20 cellular contexts compared by ENCODE assay signal in genomic region chr1:162913345-162913744, GRCh38. TPM values are rescaled to one million over a fixed set of nuclear protein-coding genes. Genes with fewer than 3 reads are reported as not detected.
DNase-seq lines count a peak whose midpoint lies in the region; ATAC-seq, FAIRE-seq and TF ChIP-seq lines count a peak whose summit lies in the region.
"Had no signal": no experiment of that assay in that cellular context is flagged by ENCODE, and none has a peak within 500 bp of the region (broad histone marks: within the 10 kb centered on the region; RNA-seq: fewer than 3 reads in every experiment).

No MANE protein-coding gene starts in this region.

- CTCF ChIA-PET in CD4-positive, alpha-beta T cell (lab: Charles Lee) = no interaction called here

- peak overlapping the region; percentile 92 for H3K4me2 ChIP-seq in keratinocyte (ENCODE audit: control insufficient read depth, extremely low read depth, insufficient read depth, low read depth, low read length)
- H3K4me2 ChIP-seq: BLaER1 had no signal

- peak; percentile 98 for FAIRE-seq in bronchial epithelial cell (lab: Jason Lieb, UNC)
- FAIRE-seq in keratinocyte (lab: Jason Lieb, UNC) = peak; percentile 99
- FAIRE-seq: A204.1 had no signal

- H3K27ac Mint-ChIP-seq in CD4-positive, alpha-beta T cell = no peak overlapping the region

- POLR2A ChIA-PET in CD4-positive, alpha-beta T cell (lab: Charles Lee) = no interaction called here

- H3K27me3 Mint-ChIP-seq in CD4-positive, alpha-beta T cell = peaks cover 22% of the 10 kb centered on the region

- DNase-seq in LNCaP clone FGC (ENCODE audit: low read depth) (peak; percentile 84), bronchial epithelial cell (ENCODE audit: low read depth) (peak; percentile 99), keratinocyte (ENCODE audit: low read depth, low spot score) (peak; percentile 69), NCI-H1417 treated with DMSO at 0.1 percent for 48 hours (lab: John Stamatoyannopoulos, UW) (no peak), NCI-H1105 treated with DMSO at 0.1 percent for 48 hours (lab: John Stamatoyannopoulos, UW) (no peak)
- no peak for DNase-seq in CD4-positive, alpha-beta T cell
- DNase-seq: EL, HCEC 1CT, MV-4-11, NCI-H1436, NCI-H2029 treated with DMSO at 0.1 percent for 48 hours, NCI-H748 treated with DMSO at 0.1 percent for 48 hours had no signal

- H3K27me3 ChIP-seq in bronchial epithelial cell (ENCODE audit: control insufficient read depth, insufficient read depth, low read length) (no peaks in the 10 kb centered on the region), keratinocyte (ENCODE audit: control insufficient read depth, extremely low read depth, insufficient read depth, low read length) (no peaks in the 10 kb centered on the region)
- no peaks in the 10 kb centered on the region for H3K27me3 ChIP-seq in CD4-positive, alpha-beta T cell (ENCODE audit: control insufficient read depth, insufficient read depth, low read length)
- H3K27me3 ChIP-seq: BLaER1, SJSA1 had no signal

- H3K9me3 ChIP-seq in keratinocyte (ENCODE audit: control insufficient read depth, low read depth, low read length) = peaks cover 7% of the 10 kb centered on the region
- H3K9me3 ChIP-seq in CD4-positive, alpha-beta T cell (ENCODE audit: control insufficient read depth, low read length) = no peaks in the 10 kb centered on the region

- no peaks in the 10 kb centered on the region for H3K79me2 ChIP-seq in keratinocyte (ENCODE audit: control insufficient read depth, insufficient read depth, low read length)

- H3K9ac ChIP-seq in keratinocyte (ENCODE audit: control insufficient read depth, extremely low read depth, insufficient read depth, low read length) = peak overlapping the region; percentile 67
- H3K9ac ChIP-seq: BLaER1 had no signal

- no peaks in the 10 kb centered on the region for H3K4me1 Mint-ChIP-seq in CD4-positive, alpha-beta T cell (ENCODE audit: low read depth)

- dilution Hi-C loops in keratinocyte (cut with MboI; ENCODE audit: extremely low pct_ligation_motif_present, low sequenced_read_pairs) = no loop called here

- H3K36me3 Mint-ChIP-seq in CD4-positive, alpha-beta T cell (ENCODE audit: low read depth) = no peaks in the 10 kb centered on the region

- H3K4me1 ChIP-seq in keratinocyte (ENCODE audit: control insufficient read depth, extremely low read depth, insufficient read depth, low read length) = peaks cover 31% of the 10 kb centered on the region

- no peaks in the 10 kb centered on the region for H4K20me1 ChIP-seq in keratinocyte (ENCODE audit: control insufficient read depth, extremely low read depth, insufficient read depth, low read length)
- H4K20me1 ChIP-seq: BLaER1 had no signal

- no peaks in the 10 kb centered on the region for H3K9me1 ChIP-seq in keratinocyte (ENCODE audit: control insufficient read depth, extremely low read depth, insufficient read depth, low read length)

- intact Hi-C loops in CD4-positive, alpha-beta T cell (cut with DNase I, micrococcal nuclease) = no loop called here

- H3K27ac ChIP-seq in C4-2B = peak overlapping the region; percentile 40; the same call in 1 of the 2 replicates
- H3K27ac ChIP-seq in keratinocyte (ENCODE audit: control insufficient read depth, insufficient read depth, low read length) = peak overlapping the region; percentile 95
- no peak overlapping the region for H3K27ac ChIP-seq in CD4-positive, alpha-beta T cell (ENCODE audit: low read depth, low read length)
- H3K27ac ChIP-seq: BLaER1, HL-60, SJSA1 had no signal

- no peak overlapping the region for H3K4me3 ChIP-seq in LNCaP clone FGC (ENCODE audit: low read depth, low read length)
- no peak overlapping the region for H3K4me3 ChIP-seq in bronchial epithelial cell (ENCODE audit: low read depth, low read length)
- H3K4me3 ChIP-seq in keratinocyte (ENCODE audit: control insufficient read depth in 2 of 3, extremely low read depth in 1 of 3, insufficient read depth in 2 of 3, low read depth in 1 of 3, low read length in 3 of 3) = peak overlapping the region in 2 of 3 experiments; percentile 44 to 55
- H3K4me3 ChIP-seq: BLaER1, SJSA1 had no signal

- no peaks in the 10 kb centered on the region for H3K36me3 ChIP-seq in bronchial epithelial cell (ENCODE audit: control insufficient read depth, insufficient read depth, low read length)
- H3K36me3 ChIP-seq in keratinocyte (ENCODE audit: control insufficient read depth in 2 of 2, extremely low read depth in 1 of 2, insufficient read depth in 2 of 2, low read length in 2 of 2) = no peaks in the 10 kb centered on the region
- H3K36me3 ChIP-seq: BLaER1, SJSA1 had no signal

- ATAC-seq in GM19397 (IDR thresholded peaks at IDR 0.05; ENCODE audit: unreplicated experiment) = no peak
- no peak for ATAC-seq in CD4-positive, alpha-beta T cell (ENCODE audit: poor library complexity)
- ATAC-seq: Panc1 had no signal

- TF ChIP-seq CTCF in C4-2B (conservative IDR thresholded peaks at IDR 0.05) (no peak), LNCaP clone FGC (IDR thresholded peaks at IDR 0.05; ENCODE audit: control insufficient read depth, extremely low read depth, insufficient read depth) (no peak), bronchial epithelial cell (IDR thresholded peaks at IDR 0.05; ENCODE audit: insufficient read depth, low read length, severe bottlenecking) (no peak), keratinocyte (optimal IDR thresholded peaks at IDR 0.05 in 1 of 3, IDR thresholded peaks at IDR 0.05 in 1 of 3, conservative IDR thresholded peaks at IDR 0.05 in 1 of 3; ENCODE audit: extremely low read depth in 1 of 3, insufficient read depth in 2 of 3, low read length in 3 of 3) (no peak)
- TF ChIP-seq CTCF in CD4-positive, alpha-beta T cell (IDR thresholded peaks at IDR 0.05) = no peak

- H3K9me3 Mint-ChIP-seq in CD4-positive, alpha-beta T cell = peaks cover 4% of the 10 kb centered on the region

- H2AFZ ChIP-seq in keratinocyte (ENCODE audit: control insufficient read depth, low read length) = peak overlapping the region; percentile 64

- no peak overlapping the region for H3K4me3 Mint-ChIP-seq in CD4-positive, alpha-beta T cell

RNA-seq across cellular contexts. Expression of gene CCDC190, which starts 52.4 kb away (rescaled TPM):
- total RNA-seq in bronchial epithelial cell = not detected in 2 replicates
- polyA plus RNA-seq in keratinocyte = 0.07 to 0.09 TPM in 2 of 3 replicates, not detected in the other
- polyA plus RNA-seq in keratinocyte (2011; ENCODE audit: low read depth) = not detected
- polyA plus RNA-seq in keratinocyte (2011; cell fraction: cytosol; rRNA removed) = 0.17 TPM in 1 of 2 replicates, not detected in the other
- polyA plus RNA-seq in keratinocyte (2011; cell fraction: nucleus; rRNA removed) = 0.17 and 0.24 TPM in 2 replicates
- not detected in 2 replicates for polyA plus RNA-seq in keratinocyte (2012; ENCODE audit: low replicate concordance)
- not detected in 3 replicates for polyA minus RNA-seq in keratinocyte
- polyA minus RNA-seq in keratinocyte (2011; cell fraction: cytosol; rRNA and poly(A)+ RNA removed) = not detected
- polyA minus RNA-seq in keratinocyte (2011; cell fraction: nucleus; rRNA and poly(A)+ RNA removed) = not detected in 2 replicates
- total RNA-seq in CD4-positive, alpha-beta T cell = not detected
- total RNA-seq: NCI-H460 had no signal

Comparison
In these comparisons a context has a peak if more than half of its experiments do, and no peak if none do; other contexts are left out.
1. DNase-seq: peak in LNCaP clone FGC (single experiment), bronchial epithelial cell (single experiment) and keratinocyte (single experiment); none in NCI-H1417 treated with DMSO at 0.1 percent for 48 hours (single experiment), NCI-H1105 treated with DMSO at 0.1 percent for 48 hours (single experiment) and CD4-positive, alpha-beta T cell (0 of 10).
2. H3K4me3 ChIP-seq: peak in keratinocyte (2 of 3); none in LNCaP clone FGC (single experiment) and bronchial epithelial cell (single experiment).